12 cellular contexts compared by ENCODE assay signal in the genomic region with DNA sequence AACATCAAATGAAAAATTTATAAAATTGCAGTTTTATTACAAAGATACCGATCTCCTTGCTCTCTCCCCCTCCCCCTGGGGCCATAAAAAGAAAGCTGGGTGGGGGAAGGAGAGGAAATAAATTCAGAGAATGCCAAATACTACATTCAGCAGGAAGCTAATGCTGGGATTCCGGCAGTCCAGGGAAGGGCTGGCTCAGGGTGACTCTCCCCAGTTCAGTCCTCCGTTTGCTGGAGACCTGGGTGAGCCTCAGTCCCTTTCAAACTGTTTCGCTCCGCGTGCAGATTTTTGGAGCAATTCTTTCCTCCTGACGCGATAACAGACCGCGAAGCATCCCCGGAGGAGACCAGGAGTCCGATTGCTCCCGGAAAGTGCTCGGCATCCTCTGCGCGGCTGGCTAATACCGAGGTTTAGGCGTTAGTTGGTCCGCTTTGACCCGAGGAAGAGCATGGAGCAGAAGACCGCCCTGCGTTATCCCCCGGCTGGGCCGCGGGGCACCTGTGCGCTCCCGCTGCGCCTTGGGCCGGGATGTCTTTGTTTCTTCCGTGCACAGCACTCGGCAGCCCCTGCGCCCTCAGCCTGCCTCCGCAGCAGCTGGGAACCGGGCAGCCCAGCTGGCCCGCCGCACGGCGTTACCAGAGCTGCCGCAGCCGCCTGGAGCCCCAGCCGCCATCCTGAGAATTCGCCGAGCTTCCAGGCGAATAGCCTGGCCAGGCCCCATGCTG. TPM values are rescaled to one million over a fixed set of nuclear protein-coding genes. Genes with fewer than 3 reads are reported as not detected.
DNase-seq lines count a peak whose midpoint lies in the region; ATAC-seq and TF ChIP-seq lines count a peak whose summit lies in the region.
"Had no signal": no experiment of that assay in that cellular context is flagged by ENCODE, and none has a peak within 500 bp of the region (broad histone marks: within the 10 kb centered on the region; RNA-seq: fewer than 3 reads in every experiment).

No MANE protein-coding gene starts in this region.

- H3K4me1 ChIP-seq in ascending aorta, result peaks cover 12 to 30% of the 10 kb centered on the region in 2 donors
- H3K4me1 ChIP-seq in parathyroid adenoma, result no peaks in the 10 kb centered on the region

- DNase-seq in DMS114 treated with DMSO at 0.1 percent for 48 hours (lab: John Stamatoyannopoulos, UW; ENCODE audit: unreplicated experiment) (peak; percentile 79), ascending aorta (ENCODE audit: low spot score in 2 of 2) (peak in 1 of 2 donors; percentile 66), iPS-NIHi7 (ENCODE audit: extremely low spot score) (peak; percentile 53), G401 (ENCODE audit: low spot score) (no peak)
- DNase-seq in activated T-cell treated with anti-CD3 and anti-CD28 coated beads, Interleukin-2, amount 50 U/mL, for 48 hours, result no peak
- DNase-seq in stimulated activated naive B cell treated with anti-CD40 and anti-IgM and Interleukin-4, amounts not matched to agents 10 μg/mL and 1 μg/mL and 100 μg/mL, for 72 hours, result no peak
- DNase-seq: C1 segment of cervical spinal cord; NCI-H1436 treated with DMSO at 0.1 percent for 48 hours; stimulated activated CD4-positive, alpha-beta T cell treated with anti-CD3 and anti-CD28 coated beads, Interleukin-4, amount 100 ng/mL, for 24 hours had no signal

- H3K27ac ChIP-seq in ascending aorta (peak overlapping the region; percentile 89 to 97), parathyroid adenoma (peak overlapping the region; percentile 17)

- no peak overlapping the region for H2AFZ ChIP-seq in parathyroid adenoma

- peak overlapping the region; percentile 86 for H3K4me2 ChIP-seq in parathyroid adenoma (ENCODE audit: low read length)

- H3K27ac Mint-ChIP-seq in stimulated activated naive B cell treated with anti-CD40 and anti-IgM and Interleukin-4, amounts not matched to agents 10 μg/mL and 1 μg/mL and 100 μg/mL, for 72 hours, result no peak overlapping the region
- H3K27ac Mint-ChIP-seq: dendritic cell treated with granulocyte-macrophage colony-stimulating factor and Interleukin-4, amounts not matched to agents 40 ng/mL and 50 ng/mL, for 4 days had no signal

- peaks cover 48 to 54% of the 10 kb centered on the region in 2 donors for H3K27me3 Mint-ChIP-seq in stimulated activated naive B cell treated with anti-CD40 and anti-IgM and Interleukin-4, amounts not matched to agents 10 μg/mL and 1 μg/mL and 100 μg/mL, for 72 hours

- in situ Hi-C loops in G401 (cut with HindIII; ENCODE audit: low sequenced_read_pairs), result no loop called here

- H3K4me3 ChIP-seq in ascending aorta (peak overlapping the region; percentile 46 to 79), parathyroid adenoma (ENCODE audit: low read depth, low read length) (peak overlapping the region; percentile 97)

- H3K9me3 Mint-ChIP-seq in stimulated activated naive B cell treated with anti-CD40 and anti-IgM and Interleukin-4, amounts not matched to agents 10 μg/mL and 1 μg/mL and 100 μg/mL, for 72 hours, result peaks cover 0 to 2% of the 10 kb centered on the region in 2 donors

- TF ChIP-seq CTCF in ascending aorta (IDR thresholded peaks at IDR 0.05) (no peak), parathyroid adenoma (IDR thresholded peaks at IDR 0.05) (no peak)

- H3K9ac ChIP-seq in parathyroid adenoma, result no peak overlapping the region

- H3K9me3 ChIP-seq in ascending aorta (no peaks in the 10 kb centered on the region), parathyroid adenoma (ENCODE audit: control insufficient read depth, low read length) (no peaks in the 10 kb centered on the region)

- no peak for ATAC-seq in stimulated activated naive B cell treated with anti-CD40 and anti-IgM and Interleukin-4, amounts not matched to agents 10 μg/mL and 1 μg/mL and 100 μg/mL, for 72 hours (replicated peaks)
- ATAC-seq in GM21515 (IDR thresholded peaks at IDR 0.05; ENCODE audit: unreplicated experiment), result no peak

- no peak overlapping the region for H3K4me3 Mint-ChIP-seq in stimulated activated naive B cell treated with anti-CD40 and anti-IgM and Interleukin-4, amounts not matched to agents 10 μg/mL and 1 μg/mL and 100 μg/mL, for 72 hours
- H3K4me3 Mint-ChIP-seq: dendritic cell treated with granulocyte-macrophage colony-stimulating factor and Interleukin-4, amounts not matched to agents 40 ng/mL and 50 ng/mL, for 4 days had no signal

- H3K79me2 ChIP-seq in parathyroid adenoma, result no peaks in the 10 kb centered on the region

- peaks cover 9 to 26% of the 10 kb centered on the region in 2 donors for H3K4me1 Mint-ChIP-seq in stimulated activated naive B cell treated with anti-CD40 and anti-IgM and Interleukin-4, amounts not matched to agents 10 μg/mL and 1 μg/mL and 100 μg/mL, for 72 hours

- intact Hi-C loops in ascending aorta (cut with DNase I), result no loop called here

- H3K27me3 ChIP-seq in ascending aorta (no peaks in the 10 kb centered on the region), parathyroid adenoma (ENCODE audit: control insufficient read depth, insufficient read depth, low read length) (no peaks in the 10 kb centered on the region)

- no peaks in the 10 kb centered on the region for H3K36me3 ChIP-seq in ascending aorta
- no peaks in the 10 kb centered on the region for H3K36me3 ChIP-seq in parathyroid adenoma (ENCODE audit: control insufficient read depth, insufficient read depth, low read length)

- H3K36me3 Mint-ChIP-seq in stimulated activated naive B cell treated with anti-CD40 and anti-IgM and Interleukin-4, amounts not matched to agents 10 μg/mL and 1 μg/mL and 100 μg/mL, for 72 hours, result peaks cover 7 to 10% of the 10 kb centered on the region in 2 donors

RNA-seq across cellular contexts. Expression of a gene that starts 3.9 kb away (rescaled TPM):
- 36.5 TPM for total RNA-seq in ascending aorta
- total RNA-seq in G401 (2014; rRNA removed; shearing (Covaris generic)), result not detected in 2 replicates

RNA-seq across cellular contexts. Expression of a gene that starts 10.5 kb away (rescaled TPM):
- total RNA-seq in ascending aorta, result not detected
- total RNA-seq in G401 (2014; rRNA removed; shearing (Covaris generic)), result 11.8 and 15.5 TPM in 2 replicates

RNA-seq across cellular contexts. Expression of a gene that starts 24.2 kb away (rescaled TPM):
- total RNA-seq in ascending aorta, result 2.1 TPM
- not detected in 2 replicates for total RNA-seq in G401 (2014; rRNA removed; shearing (Covaris generic))

RNA-seq across cellular contexts. Expression of a gene that starts 37.1 kb away (rescaled TPM):
- 22.0 TPM for total RNA-seq in ascending aorta
- total RNA-seq in G401 (2014; rRNA removed; shearing (Covaris generic)), result 0.81 and 1.6 TPM in 2 replicates

RNA-seq across cellular contexts. Expression of a gene that starts 41.2 kb away (rescaled TPM):
- 15.3 TPM for total RNA-seq in ascending aorta
- 5.1 TPM in 1 of 2 replicates, not detected in the other for total RNA-seq in G401 (2014; rRNA removed; shearing (Covaris generic))

Comparison
In these comparisons a context has a peak if more than half of its experiments do, and no peak if none do; other contexts are left out.
1. DNase-seq: peak in DMS114 treated with DMSO at 0.1 percent for 48 hours (single experiment) and iPS-NIHi7 (single experiment); none in activated T-cell treated with anti-CD3 and anti-CD28 coated beads, Interleukin-2, amount 50 U/mL, for 48 hours (0 of 2), stimulated activated naive B cell treated with anti-CD40 and anti-IgM and Interleukin-4, amounts not matched to agents 10 μg/mL and 1 μg/mL and 100 μg/mL, for 72 hours (single experiment) and G401 (single experiment).
2. RNA of a gene that starts 3.9 kb away (total RNA-seq): 36.5 TPM in ascending aorta (single experiment); not detected in G401; every median in the first group is over 10 times any median in the second.
3. RNA of a gene that starts 10.5 kb away (total RNA-seq): 11.8 to 15.5 TPM in G401; not detected in ascending aorta (single experiment); every median in the first group is over 10 times any median in the second.